ENCODE assay signal across 30 cellular contexts in the genomic region with DNA sequence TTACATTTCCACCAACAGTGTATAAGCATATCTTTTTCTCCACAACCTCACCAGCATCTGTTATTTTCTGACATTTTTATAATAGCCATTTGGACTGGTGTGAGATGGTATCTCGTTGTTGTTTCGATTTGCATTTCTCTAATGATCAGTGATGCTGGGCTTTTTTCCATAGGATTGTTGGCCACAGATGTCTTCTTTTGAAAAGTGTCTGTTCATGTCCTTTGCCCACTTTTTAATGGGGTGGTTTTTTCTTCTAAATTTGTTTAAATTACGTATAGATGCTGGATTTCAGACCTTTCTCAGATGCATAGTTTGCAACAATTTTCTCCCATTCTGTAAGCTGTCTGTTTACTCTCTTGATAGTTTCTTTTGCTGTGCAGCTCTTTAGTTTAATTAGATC.
"Had no signal": no experiment of that assay in that cellular context is flagged by ENCODE, and none has a peak within 500 bp of the region (broad histone marks: within the 10 kb centered on the region; RNA-seq: fewer than 3 reads in every experiment).

No MANE protein-coding gene starts in this region.

- H3K36me3 Mint-ChIP-seq: natural killer cell had no signal

- H3K36me3 ChIP-seq: ovary, stomach, thoracic aorta, thyroid gland, upper lobe of left lung, vagina had no signal

- H3K27me3 ChIP-seq: neural progenitor cell, ovary, spleen, stomach, thyroid gland, tibial nerve, upper lobe of left lung, vagina had no signal

- H3K4me1 Mint-ChIP-seq: natural killer cell; nephron; neural progenitor cell; stimulated activated memory B cell treated with anti-CD40 and anti-IgM and Interleukin-4, amounts not matched to agents 10 μg/mL and 1 μg/mL and 100 μg/mL, for 72 hours had no signal

- H3K27me3 Mint-ChIP-seq: progenitor cell of endocrine pancreas; stimulated activated memory B cell treated with anti-CD40 and anti-IgM and Interleukin-4, amounts not matched to agents 10 μg/mL and 1 μg/mL and 100 μg/mL, for 72 hours; stimulated activated naive CD8-positive, alpha-beta T cell treated with anti-CD3 and anti-CD28 coated beads, Interleukin-15, Interleukin-2, amounts not matched to agents 100 ng/mL and 50 ng/mL, for 24 hours had no signal

- DNase-seq: natural killer cell; occipital lobe; ovary; posterior cingulate gyrus; psoas muscle; right cardiac atrium; spleen; stimulated activated CD4-positive, alpha-beta T cell treated with anti-CD3 and anti-CD28 coated beads, Interleukin-12 subunit alpha, Interleukin-12 subunit beta, amount 100 ng/mL, for 4 hours; stimulated activated CD4-positive, alpha-beta T cell treated with anti-CD3 and anti-CD28 coated beads, Interleukin-1b, Interleukin-23, amount 100 ng/mL, for 48 hours; stimulated activated CD4-positive, alpha-beta T cell treated with anti-CD3 and anti-CD28 coated beads, Interleukin-4, amount 100 ng/mL, for 1 hour; stimulated activated CD4-positive, alpha-beta T cell treated with anti-CD3 and anti-CD28 coated beads, Interleukin-4, amount 100 ng/mL, for 4 hours; stimulated activated CD8-positive, alpha-beta memory T cell treated with anti-CD3 and anti-CD28 coated beads, Interleukin-4, amount 100 ng/mL, for 48 hours; stimulated activated naive CD4-positive, alpha-beta T cell treated with Interleukin-2 at 50 U/mL for 16 hours; stomach; thyroid gland; trophoblast cell had no signal

- H3K9ac ChIP-seq: neural progenitor cell, parathyroid adenoma had no signal

- ATAC-seq: natural killer cell; psoas muscle; right cardiac atrium; sciatic nerve; stimulated activated memory B cell treated with anti-CD40 and anti-IgM and Interleukin-4, amounts not matched to agents 10 μg/mL and 1 μg/mL and 100 μg/mL, for 72 hours had no signal

- H3K27ac ChIP-seq: neural progenitor cell, ovary, parathyroid adenoma, psoas muscle, skin epidermis, spleen, stomach, thoracic aorta, thyroid gland, tibial nerve, upper lobe of left lung, vagina had no signal

- H3K4me2 ChIP-seq: neural progenitor cell, smooth muscle cell had no signal

- H3K9me3 Mint-ChIP-seq: natural killer cell; nephron; neural progenitor cell; stimulated activated memory B cell treated with anti-CD40 and anti-IgM and Interleukin-4, amounts not matched to agents 10 μg/mL and 1 μg/mL and 100 μg/mL, for 72 hours had no signal

- H3K79me2 ChIP-seq: parathyroid adenoma had no signal

- H3K4me3 ChIP-seq: neural progenitor cell, ovary, psoas muscle, skin epidermis, smooth muscle cell, spleen, stomach, thoracic aorta, thyroid gland, tibial nerve, upper lobe of left lung, vagina had no signal

- H3K4me3 Mint-ChIP-seq: natural killer cell; nephron; neural progenitor cell; stimulated activated memory B cell treated with anti-CD40 and anti-IgM and Interleukin-4, amounts not matched to agents 10 μg/mL and 1 μg/mL and 100 μg/mL, for 72 hours; stimulated activated naive CD8-positive, alpha-beta T cell treated with anti-CD3 and anti-CD28 coated beads, Interleukin-15, Interleukin-2, amounts not matched to agents 100 ng/mL and 50 ng/mL, for 24 hours had no signal

- H3K9me3 ChIP-seq: ovary, psoas muscle, stomach, thoracic aorta, thyroid gland, upper lobe of left lung, vagina had no signal

- FAIRE-seq: urothelium cell line had no signal

- H2AFZ ChIP-seq: neural progenitor cell, parathyroid adenoma had no signal

- H3K27ac Mint-ChIP-seq: natural killer cell; nephron; neural progenitor cell; progenitor cell of endocrine pancreas; stimulated activated memory B cell treated with anti-CD40 and anti-IgM and Interleukin-4, amounts not matched to agents 10 μg/mL and 1 μg/mL and 100 μg/mL, for 72 hours; stimulated activated naive CD8-positive, alpha-beta T cell treated with anti-CD3 and anti-CD28 coated beads, Interleukin-15, Interleukin-2, amounts not matched to agents 100 ng/mL and 50 ng/mL, for 24 hours had no signal

- H3K4me1 ChIP-seq: neural progenitor cell, parathyroid adenoma, psoas muscle, spleen, stomach, thyroid gland, tibial nerve, upper lobe of left lung, vagina had no signal
